17 cellular contexts compared by ENCODE assay signal in genomic region chr11:70200212-70200844, GRCh38. TPM values are rescaled to one million over a fixed set of nuclear protein-coding genes. Genes with fewer than 3 reads are reported as not detected.
DNase-seq lines count a peak whose midpoint lies in the region; ATAC-seq and TF ChIP-seq lines count a peak whose summit lies in the region.
"Had no signal": no experiment of that assay in that cellular context is flagged by ENCODE, and none has a peak within 500 bp of the region (broad histone marks: within the 10 kb centered on the region; RNA-seq: fewer than 3 reads in every experiment).

No MANE protein-coding gene starts in this region.

- H3K27ac ChIP-seq in HEK293 (ENCODE audit: extremely low read depth, low read depth, low read length) = no peak overlapping the region
- H3K27ac ChIP-seq in PC-3 (ENCODE audit: low read length) = no peak overlapping the region
- H3K27ac ChIP-seq in foreskin keratinocyte = no peak overlapping the region
- H3K27ac ChIP-seq in spleen = no peak overlapping the region
- H3K27ac ChIP-seq: RWPE1 had no signal

- POLR2A ChIA-PET in HEK293 (lab: Yijun Ruan, JAX) (no interaction called here), PC-3 (lab: Charles Lee; ENCODE audit: unreplicated experiment) (interaction anchor here (0.6 kb wide), 1 partner anchor 1451 kb away, joined by 3 read pairs; no protein-coding TSS in a partner anchor)

- DNase-seq in PC-3 (peak; percentile 37), foreskin keratinocyte (peak; percentile 32 to 60), spleen (peak; percentile 23), NCI-H1048 (lab: John Stamatoyannopoulos, UW) (no peak), NCI-H526 (lab: John Stamatoyannopoulos, UW) (no peak)
- DNase-seq in activated T-cell treated with anti-CD3 and anti-CD28 coated beads, Interleukin-2, amount 50 U/mL, for 48 hours = no peak
- DNase-seq: COR-L47; DMS153; EL; H9; Karpas-422; NCI-H1417; NCI-H187 treated with DMSO at 0.1 percent for 48 hours; NK-92 treated with Interleukin-12 subunit alpha and Interleukin-12 subunit beta, amount 100 ng/mL, for 24 hours; OCI-M1 had no signal

- H3K9ac ChIP-seq in PC-3 (ENCODE audit: low read length) = no peak overlapping the region

- H3F3A ChIP-seq in PC-3 (ENCODE audit: low read length, unreplicated experiment) = no peaks in the 10 kb centered on the region

- 64 to 88% (median 81%) methylated on average over 10 of the region's 10 CpGs for WGBS in spleen, 5 donors

- no peak overlapping the region for H3K4me3 ChIP-seq in HEK293 (ENCODE audit: low read depth, low read length)
- H3K4me3 ChIP-seq in PC-3 (ENCODE audit: low read length) = no peak overlapping the region
- H3K4me3 ChIP-seq in spleen = no peak overlapping the region

- no peak overlapping the region for H2AFZ ChIP-seq in PC-3 (ENCODE audit: low read length)

- no peaks in the 10 kb centered on the region for H3K9me3 ChIP-seq in HEK293 (ENCODE audit: control insufficient read depth, insufficient read depth, low read depth, low read length)
- no peaks in the 10 kb centered on the region for H3K9me3 ChIP-seq in PC-3 (ENCODE audit: low read length)
- no peaks in the 10 kb centered on the region for H3K9me3 ChIP-seq in spleen

- no peaks in the 10 kb centered on the region for H3K9me2 ChIP-seq in PC-3 (replicated peaks; ENCODE audit: low read length)

- TF ChIP-seq CTCF in HEK293 (tag by site-specific recombination; IDR thresholded peaks at IDR 0.05) (no peak), PC-3 (conservative IDR thresholded peaks at IDR 0.05; ENCODE audit: low read depth, low read length) (no peak), foreskin keratinocyte (conservative IDR thresholded peaks at IDR 0.05) (no peak), spleen (IDR thresholded peaks at IDR 0.05 in 8 of 11, conservative IDR thresholded peaks at IDR 0.05 in 3 of 11) (no peak)

- intact Hi-C loops in PC-3 (cut with micrococcal nuclease) (no loop called here), spleen (cut with DNase I; ENCODE audit: low total_unique reads) (no loop called here)

- H3K36me3 ChIP-seq in HEK293 (ENCODE audit: control insufficient read depth in 2 of 2, insufficient read depth in 1 of 2, low read length in 2 of 2) = peaks cover 0 to 8% of the 10 kb centered on the region in 2 experiments; a peak in 1 of 3 replicates
- peaks cover 8% of the 10 kb centered on the region; the same call in 1 of the 2 replicates for H3K36me3 ChIP-seq in PC-3 (ENCODE audit: low read depth, low read length)
- H3K36me3 ChIP-seq in spleen = peaks cover 0 to 8% (median 2%) of the 10 kb centered on the region in 6 donors

- no peak for ATAC-seq in PC-3
- no peak for ATAC-seq in foreskin keratinocyte

- CTCF ChIA-PET in HEK293 (lab: Yijun Ruan, JAX) (interaction anchor here (0.6 to 1.8 kb wide), 7 partner anchors 9 to 517 kb away, joined by 3 to 7 read pairs (median 3); no protein-coding TSS in a partner anchor), PC-3 (lab: Charles Lee) (no interaction called here)

- no peaks in the 10 kb centered on the region for H3K27me3 ChIP-seq in PC-3 (ENCODE audit: low read length)
- H3K27me3 ChIP-seq in foreskin keratinocyte = no peaks in the 10 kb centered on the region
- H3K27me3 ChIP-seq in spleen (replicated peaks in 1 of 7) = peaks cover 0 to 7% (median 4%) of the 10 kb centered on the region in 7 donors

- no peak for TF ChIP-seq POLR2A in spleen (IDR thresholded peaks at IDR 0.05)

- H3K79me2 ChIP-seq in PC-3 (ENCODE audit: low read length) = peaks cover 22% of the 10 kb centered on the region

- no peak overlapping the region for H3K4me2 ChIP-seq in PC-3 (ENCODE audit: low read length)

- BruUV-seq in PC-3 (replicated peaks; lab: Mats Ljungman, UMichigan) = no TSS peak

- peaks cover 14% of the 10 kb centered on the region for H4K20me1 ChIP-seq in PC-3 (ENCODE audit: low read length)

- 0 out of 2 replicates have a peak, but pooled peaks cover 2% of the 10 kb centered on the region for H3K4me1 ChIP-seq in HEK293 (ENCODE audit: control insufficient read depth, insufficient read depth, low read length)
- peaks cover 21% of the 10 kb centered on the region for H3K4me1 ChIP-seq in PC-3 (ENCODE audit: insufficient read depth, low read length)
- no peaks in the 10 kb centered on the region for H3K4me1 ChIP-seq in foreskin keratinocyte
- H3K4me1 ChIP-seq in spleen = peaks cover 20 to 35% (median 24%) of the 10 kb centered on the region in 6 donors

TF ChIP-seq in HEK293, 187 proteins besides CTCF, POLR2A, EP300 and RAD21:
- TF ChIP-seq ZNF121 (tag by site-specific recombination; IDR thresholded peaks at IDR 0.05) (0 out of 2 replicates have a peak, but pooled peaks have one; percentile 66), SP3 (tag by site-specific recombination; IDR thresholded peaks at IDR 0.05) (no peak)

RNA-seq across cellular contexts. Expression of gene FADD, which starts 2.8 kb away (rescaled TPM):
- total RNA-seq in PC-3 (2014; rRNA removed) = 79.5 and 93.9 TPM in 2 replicates
- total RNA-seq in foreskin keratinocyte = 46.6 and 48.7 TPM in 2 replicates
- 47.7 and 52.2 TPM in 2 replicates for polyA plus RNA-seq in foreskin keratinocyte
- 10 to 100 TPM; 20.0 to 28.8 (median 23.1) TPM for total RNA-seq in spleen
- polyA plus RNA-seq in spleen = 10 to 100 TPM; 11.3 to 24.9 (median 17.3) TPM

Comparison
In these comparisons a context has a peak if more than half of its experiments do, and no peak if none do; other contexts are left out.
1. DNase-seq: peak in PC-3 (single experiment), foreskin keratinocyte (2 of 2) and spleen (single experiment); none in activated T-cell treated with anti-CD3 and anti-CD28 coated beads, Interleukin-2, amount 50 U/mL, for 48 hours (0 of 2), NCI-H1048 (single experiment) and NCI-H526 (0 of 2).